In genomic region chr11:80925291-80925690, GRCh38 we compare ENCODE assay signal across 17 cellular contexts.
"Had no signal": no experiment of that assay in that cellular context is flagged by ENCODE, and none has a peak within 500 bp of the region (broad histone marks: within the 10 kb centered on the region; RNA-seq: fewer than 3 reads in every experiment).

No MANE protein-coding gene starts in this region.

- H3K4me1 Mint-ChIP-seq: naive thymus-derived CD8-positive, alpha-beta T cell had no signal

- H3K9me3 Mint-ChIP-seq: activated naive CD4-positive, alpha-beta T cell treated with anti-CD3 and anti-CD28 coated beads for 36 hours; brain had no signal

- H3K27ac Mint-ChIP-seq: activated CD8-positive, alpha-beta T cell treated with anti-CD3 and anti-CD28 coated beads for 36 hours; activated naive CD4-positive, alpha-beta T cell treated with anti-CD3 and anti-CD28 coated beads for 36 hours; activated T-cell treated with anti-CD3 and anti-CD28 coated beads, Interleukin-2, amount 50 U/mL, for 24 hours; naive thymus-derived CD8-positive, alpha-beta T cell had no signal

- H3K9me3 ChIP-seq: heart right ventricle, thyroid gland had no signal

- H3K27ac ChIP-seq: coronary artery, heart right ventricle, parathyroid adenoma, thyroid gland had no signal

- H3K27me3 ChIP-seq: heart right ventricle, thyroid gland had no signal

- H3K36me3 Mint-ChIP-seq: brain; naive thymus-derived CD8-positive, alpha-beta T cell had no signal

- H3K4me1 ChIP-seq: heart right ventricle, parathyroid adenoma, thyroid gland had no signal

- H3K79me2 ChIP-seq: parathyroid adenoma had no signal

- H3K4me3 Mint-ChIP-seq: activated CD8-positive, alpha-beta T cell treated with anti-CD3 and anti-CD28 coated beads for 36 hours; activated naive CD4-positive, alpha-beta T cell treated with anti-CD3 and anti-CD28 coated beads for 36 hours; activated T-cell treated with anti-CD3 and anti-CD28 coated beads, Interleukin-2, amount 50 U/mL, for 24 hours; brain; naive thymus-derived CD8-positive, alpha-beta T cell had no signal

- H3K4me3 ChIP-seq: coronary artery, heart right ventricle, thyroid gland had no signal

- H2AFZ ChIP-seq: parathyroid adenoma had no signal

- H3K36me3 ChIP-seq: heart right ventricle, thyroid gland had no signal

- H3K27me3 Mint-ChIP-seq: activated CD8-positive, alpha-beta T cell treated with anti-CD3 and anti-CD28 coated beads for 36 hours; activated T-cell treated with anti-CD3 and anti-CD28 coated beads, Interleukin-2, amount 50 U/mL, for 24 hours; brain; naive thymus-derived CD8-positive, alpha-beta T cell had no signal

- ATAC-seq: activated CD8-positive, alpha-beta T cell treated with anti-CD3 and anti-CD28 coated beads for 36 hours; naive thymus-derived CD8-positive, alpha-beta T cell had no signal

- H3K9ac ChIP-seq: parathyroid adenoma had no signal

- DNase-seq: activated CD4-positive, alpha-beta T cell treated with anti-CD3 and anti-CD28 coated beads for 48 hours; activated CD4-positive, CD25-positive, alpha-beta regulatory T cell; activated CD8-positive, alpha-beta T cell treated with anti-CD3 and anti-CD28 coated beads for 36 hours; activated naive CD4-positive, alpha-beta T cell treated with anti-CD3 and anti-CD28 coated beads for 36 hours; activated T-cell treated with anti-CD3 and anti-CD28 coated beads, Interleukin-2, amount 50 U/mL, for 24 hours; erythroblast; heart right ventricle; naive thymus-derived CD8-positive, alpha-beta T cell; stimulated activated CD4-positive, alpha-beta T cell treated with anti-CD3 and anti-CD28 coated beads, Interleukin-12 subunit alpha, Interleukin-12 subunit beta, amount 100 ng/mL, for 4 hours; stimulated activated CD4-positive, alpha-beta T cell treated with anti-CD3 and anti-CD28 coated beads, Interleukin-1b, Interleukin-23, amount 100 ng/mL, for 48 hours; stimulated activated CD8-positive, alpha-beta memory T cell treated with anti-CD3 and anti-CD28 coated beads, Interleukin-4, amount 100 ng/mL, for 48 hours; stimulated activated naive CD4-positive, alpha-beta T cell; T-helper 9 cell; thyroid gland had no signal
